ENCODE assay signal across 23 cellular contexts in the genomic region with DNA sequence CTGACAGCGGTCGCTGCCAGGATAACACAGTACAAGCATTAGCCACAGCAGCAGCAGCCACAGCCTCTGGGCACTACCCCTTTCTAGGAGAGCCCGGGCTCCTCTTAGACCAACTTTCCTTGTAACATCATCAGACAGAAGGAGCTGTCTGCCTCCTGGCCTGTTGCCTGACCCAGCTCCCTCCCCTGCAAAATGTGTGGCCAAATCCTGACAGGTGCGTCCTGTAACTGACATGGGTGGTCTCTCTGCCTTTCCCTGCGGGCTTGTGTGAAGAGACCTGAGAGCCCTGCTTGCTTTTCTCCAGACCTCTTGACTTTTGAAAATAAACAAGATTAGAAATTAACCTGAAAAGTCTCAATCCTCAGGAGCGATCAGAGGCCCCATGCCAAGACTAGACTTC.
"Had no signal": no experiment of that assay in that cellular context is flagged by ENCODE, and none has a peak within 500 bp of the region (broad histone marks: within the 10 kb centered on the region; RNA-seq: fewer than 3 reads in every experiment).

No MANE protein-coding gene starts in this region.

- H3K27ac ChIP-seq: colonic mucosa, coronary artery, dorsolateral prefrontal cortex, epithelial cell of prostate, esophagus muscularis mucosa, esophagus squamous epithelium, foreskin keratinocyte, gastrocnemius medialis, gastroesophageal sphincter, heart left ventricle had no signal

- H3K4me3 ChIP-seq: colonic mucosa, coronary artery, dorsolateral prefrontal cortex, esophagus muscularis mucosa, esophagus squamous epithelium, gastrocnemius medialis, gastroesophageal sphincter, heart left ventricle had no signal

- H3K27me3 ChIP-seq: colonic mucosa, dorsolateral prefrontal cortex, esophagus muscularis mucosa, esophagus squamous epithelium, foreskin keratinocyte, gastrocnemius medialis, gastroesophageal sphincter, heart left ventricle had no signal

- ATAC-seq: effector memory CD8-positive, alpha-beta T cell; esophagus mucosa; gastrocnemius medialis; gastroesophageal sphincter; heart left ventricle had no signal

- H3K36me3 ChIP-seq: colonic mucosa, esophagus muscularis mucosa, esophagus squamous epithelium, gastrocnemius medialis, gastroesophageal sphincter, heart left ventricle had no signal

- H3K4me3 Mint-ChIP-seq: dendritic cell treated with granulocyte-macrophage colony-stimulating factor and Interleukin-4, amounts not matched to agents 40 ng/mL and 50 ng/mL, for 4 days; effector memory CD8-positive, alpha-beta T cell had no signal

- H3K9me3 ChIP-seq: colonic mucosa, gastrocnemius medialis had no signal

- H3K4me1 ChIP-seq: colonic mucosa, esophagus muscularis mucosa, esophagus squamous epithelium, foreskin keratinocyte, gastrocnemius medialis, gastroesophageal sphincter, heart left ventricle had no signal

- H3K27me3 Mint-ChIP-seq: dendritic cell treated with granulocyte-macrophage colony-stimulating factor and Interleukin-4, amounts not matched to agents 40 ng/mL and 50 ng/mL, for 4 days; effector memory CD8-positive, alpha-beta T cell had no signal

- DNase-seq: colonic mucosa; cortex of kidney; dermis blood vessel endothelial cell; dorsolateral prefrontal cortex; effector CD4-positive, alpha-beta T cell; effector CD8-positive, alpha-beta T cell; effector memory CD4-positive, alpha-beta T cell; effector memory CD8-positive, alpha-beta T cell; erythroblast; esophagus squamous epithelium; foreskin fibroblast; foreskin keratinocyte; foreskin melanocyte; gastrocnemius medialis; glutamatergic neuron; head of caudate nucleus; heart left ventricle had no signal

- H3K27ac Mint-ChIP-seq: dendritic cell treated with granulocyte-macrophage colony-stimulating factor and Interleukin-4, amounts not matched to agents 40 ng/mL and 50 ng/mL, for 4 days; effector memory CD8-positive, alpha-beta T cell had no signal
